17 cellular contexts compared by ENCODE assay signal in the genomic region with DNA sequence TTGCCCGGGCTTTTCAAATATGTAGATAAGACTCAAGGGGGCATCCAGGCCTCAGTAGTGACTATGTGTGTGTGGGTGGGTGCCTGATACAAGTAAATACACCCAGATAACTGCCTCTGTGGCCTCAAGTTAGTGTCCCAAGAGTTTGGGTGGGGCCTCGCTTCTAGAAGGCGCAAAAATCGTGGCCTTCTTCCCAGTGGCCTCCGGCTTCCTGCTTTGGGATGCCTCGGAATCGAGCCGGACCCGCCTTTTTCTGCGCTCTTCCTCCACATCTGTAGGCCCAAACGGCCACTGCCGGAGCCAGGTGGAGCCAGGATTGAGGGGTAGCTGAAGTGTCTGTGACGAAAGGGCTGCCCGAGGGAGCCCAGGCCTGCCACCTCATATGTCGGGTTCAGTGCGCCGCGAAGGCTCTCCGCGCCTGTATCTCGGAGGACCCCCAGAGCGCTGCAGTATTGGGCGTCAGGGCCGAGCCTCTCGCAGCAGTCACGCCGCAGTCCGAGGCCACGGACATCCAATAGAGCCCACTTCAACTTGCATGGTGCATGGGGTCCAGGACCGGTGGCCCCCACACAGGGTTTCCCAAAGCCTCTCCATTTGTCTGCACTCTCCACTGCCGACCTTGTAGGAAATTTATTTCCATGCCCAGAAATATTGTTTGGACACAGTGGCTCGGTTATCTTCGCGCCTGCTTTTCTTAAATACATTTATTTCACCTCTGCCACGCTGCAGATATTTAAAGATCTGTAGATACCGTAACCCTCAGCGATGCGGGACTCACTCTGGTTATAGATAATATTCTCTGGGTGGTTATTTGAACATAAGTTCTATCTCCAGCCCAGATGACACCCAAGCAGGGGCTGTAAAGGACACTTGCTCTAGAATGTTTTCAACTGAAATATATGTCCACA. TPM values are rescaled to one million over a fixed set of nuclear protein-coding genes. Genes with fewer than 3 reads are reported as not detected.
DNase-seq lines count a peak whose midpoint lies in the region; ATAC-seq, FAIRE-seq and TF ChIP-seq lines count a peak whose summit lies in the region.
"Had no signal": no experiment of that assay in that cellular context is flagged by ENCODE, and none has a peak within 500 bp of the region (broad histone marks: within the 10 kb centered on the region; RNA-seq: fewer than 3 reads in every experiment).

No MANE protein-coding gene starts in this region.

- H3K27me3 ChIP-seq in left ventricle myocardium inferior (ENCODE audit: low read depth) (peaks cover 8% of the 10 kb centered on the region), heart left ventricle (peaks cover 0 to 36% (median 0%) of the 10 kb centered on the region in 9 donors), H1 (replicated peaks in 1 of 4; ENCODE audit: control insufficient read depth in 3 of 4, extremely low read depth in 1 of 4, insufficient read depth in 3 of 4, low read length in 3 of 4) (peaks cover 70 to 98% (median 89%) of the 10 kb centered on the region in 4 experiments), MM.1S (replicated peaks; ENCODE audit: insufficient read depth, low read length) (no peaks in the 10 kb centered on the region)

- H3K56ac ChIP-seq in H1 (replicated peaks; ENCODE audit: insufficient read length, low read depth, low read length), result no peak overlapping the region

- peaks cover 35 to 79% (median 60%) of the 10 kb centered on the region in 5 donors for H3K27me3 Mint-ChIP-seq in naive thymus-derived CD8-positive, alpha-beta T cell
- peaks cover 72 to 85% of the 10 kb centered on the region in 2 donors for H3K27me3 Mint-ChIP-seq in effector memory CD8-positive, alpha-beta T cell

- H3K14ac ChIP-seq in H1 (ENCODE audit: insufficient read length), result no peak overlapping the region

- no peaks in the 10 kb centered on the region for H3K79me1 ChIP-seq in H1 (ENCODE audit: low read depth, low read length)

- no peaks in the 10 kb centered on the region for H3K9me2 ChIP-seq in MM.1S (replicated peaks; ENCODE audit: insufficient read depth, low read length)

- no peak overlapping the region for H4K5ac ChIP-seq in H1 (ENCODE audit: insufficient read length, low read depth, low read length)

- no peaks in the 10 kb centered on the region for H3K79me2 ChIP-seq in H1 (ENCODE audit: control insufficient read depth in 1 of 2, insufficient read depth in 2 of 2, low read length in 2 of 2)
- no peaks in the 10 kb centered on the region for H3K79me2 ChIP-seq in MM.1S (ENCODE audit: low read length)

- H4K20me1 ChIP-seq in H1 (replicated peaks in 1 of 2; ENCODE audit: control insufficient read depth in 1 of 2, insufficient read depth in 2 of 2, low read length in 2 of 2) (peaks cover 21% of the 10 kb centered on the region in 2 experiments), MM.1S (ENCODE audit: insufficient read depth, low read length) (no peaks in the 10 kb centered on the region)

- no peak for FAIRE-seq in H1 (lab: Jason Lieb, UNC)
- FAIRE-seq: D721Med had no signal

- H3K23ac ChIP-seq in H1 (ENCODE audit: insufficient read length), result no peak overlapping the region

- no peak for TF ChIP-seq RAD21 in H1 (IDR thresholded peaks at IDR 0.05 in 1 of 2, conservative IDR thresholded peaks at IDR 0.05 in 1 of 2; ENCODE audit: low read depth in 2 of 2, low read length in 2 of 2)

- peak overlapping the region in 1 of 2 experiments; percentile 92; a peak in 2 of 4 replicates for H3K4me2 ChIP-seq in H1 (ENCODE audit: insufficient read depth in 1 of 2, low read depth in 2 of 2, low read length in 2 of 2)
- no peak overlapping the region for H3K4me2 ChIP-seq in MM.1S (ENCODE audit: low read depth, low read length)

- TF ChIP-seq CTCF in left ventricle myocardium inferior (IDR thresholded peaks at IDR 0.05; ENCODE audit: borderline replicate concordance) (no peak), heart left ventricle (IDR thresholded peaks at IDR 0.05) (no peak), H1 (IDR thresholded peaks at IDR 0.05; ENCODE audit: control extremely low read depth in 1 of 3, insufficient read depth in 1 of 3, low read depth in 1 of 3, low read length in 3 of 3) (no peak), MM.1S (IDR thresholded peaks at IDR 0.05; ENCODE audit: low read length) (no peak)

- peaks cover 27% of the 10 kb centered on the region for H3K23me2 ChIP-seq in H1 (ENCODE audit: low read depth, low read length)

- H2AK5ac ChIP-seq in H1 (ENCODE audit: low read depth, low read length), result no peak overlapping the region

- H3K27ac ChIP-seq in left ventricle myocardium inferior (replicated peaks) (peak overlapping the region; percentile 98), heart left ventricle (peak overlapping the region in 2 of 12 donors; percentile 99 to 100), H1 (ENCODE audit: low read depth, low read length) (no peak overlapping the region), MM.1S (ENCODE audit: low read length) (no peak overlapping the region)

- no peak overlapping the region for H3K27ac Mint-ChIP-seq in naive thymus-derived CD8-positive, alpha-beta T cell
- H3K27ac Mint-ChIP-seq in effector memory CD8-positive, alpha-beta T cell, result no peak overlapping the region

- peaks cover 22% of the 10 kb centered on the region for H3F3A ChIP-seq in MM.1S (ENCODE audit: insufficient read depth, low read length)

- H3K4ac ChIP-seq in H1 (replicated peaks; ENCODE audit: insufficient read length, low read depth, low read length), result no peak overlapping the region

- no peak overlapping the region for H4K91ac ChIP-seq in H1 (replicated peaks; ENCODE audit: insufficient read length, low read length)

- CTCF ChIA-PET in H1 (lab: Charles Lee; ENCODE audit: partially characterized antibody), result interaction anchor here (1.7 kb wide), 1 partner anchor 11 kb away, joined by 5 read pairs; no protein-coding TSS in a partner anchor

- H4K8ac ChIP-seq in H1 (ENCODE audit: extremely low read depth, insufficient read depth, low read length), result no peak overlapping the region

- H3K36me3 ChIP-seq in left ventricle myocardium inferior (no peaks in the 10 kb centered on the region), heart left ventricle (no peaks in the 10 kb centered on the region), H1 (ENCODE audit: control insufficient read depth in 2 of 4, insufficient read depth in 4 of 4, low read length in 3 of 4) (peaks cover 0 to 10% (median 0%) of the 10 kb centered on the region in 4 experiments; a peak in 1 of 8 replicates), MM.1S (replicated peaks; ENCODE audit: insufficient read depth, low read length) (no peaks in the 10 kb centered on the region)

- intact Hi-C loops in left ventricle myocardium inferior (cut with micrococcal nuclease), result loop anchor here (10.0 kb wide), 1 partner anchor 508 kb away; no protein-coding TSS in a partner anchor
- intact Hi-C loops in heart left ventricle (cut with DNase I), result loop anchor here in 8 of 10 donors (5.0 to 10.0 kb wide), 14 partner anchors 138 to 1598 kb away; no protein-coding TSS in a partner anchor

- no peak overlapping the region for H2BK15ac ChIP-seq in H1 (ENCODE audit: low read length)

- POLR2A ChIA-PET in H1 (lab: Charles Lee; ENCODE audit: partially characterized antibody), result interaction anchor here (0.9 to 1.7 kb wide), 2 partner anchors 10 to 11 kb away, joined by 3 to 5 read pairs; no protein-coding TSS in a partner anchor
- POLR2A ChIA-PET in naive thymus-derived CD8-positive, alpha-beta T cell (lab: Charles Lee), result no interaction called here

- 74 to 89% (median 80%) methylated on average over 38 of the region's 38 CpGs for WGBS in heart left ventricle, 4 donors
- WGBS in H1 (ENCODE audit: extremely low coverage in 1 of 2, insufficient coverage in 1 of 2, insufficient read length in 1 of 2, insufficient replicate concordance in 2 of 2, low coverage in 1 of 2, low lambda C conversion rate in 2 of 2, missing lambda C conversion rate in 1 of 2), 2 experiments, result 17% methylated on average over 38 of the region's 38 CpGs; no CpG with 5 or more reads in 1 of the 2 experiments

- peaks cover 66% of the 10 kb centered on the region for H3K4me1 ChIP-seq in left ventricle myocardium inferior
- peaks cover 0 to 50% (median 29%) of the 10 kb centered on the region in 12 donors for H3K4me1 ChIP-seq in heart left ventricle
- H3K4me1 ChIP-seq in H1 (replicated peaks in 1 of 4; ENCODE audit: control insufficient read depth in 3 of 4, insufficient read depth in 4 of 4, low read length in 3 of 4), result peaks cover 8 to 25% (median 20%) of the 10 kb centered on the region in 4 experiments
- no peaks in the 10 kb centered on the region for H3K4me1 ChIP-seq in MM.1S (ENCODE audit: low read length)

- peaks cover 1 to 7% (median 4%) of the 10 kb centered on the region in 3 donors for H3K36me3 Mint-ChIP-seq in naive thymus-derived CD8-positive, alpha-beta T cell
- peaks cover 2% of the 10 kb centered on the region for H3K36me3 Mint-ChIP-seq in effector memory CD8-positive, alpha-beta T cell (ENCODE audit: insufficient read depth)

- H3K9ac ChIP-seq in H1 (replicated peaks in 1 of 4; ENCODE audit: extremely low read depth in 1 of 4, low read depth in 3 of 4, low read length in 3 of 4) (no peak overlapping the region), MM.1S (ENCODE audit: low read length) (no peak overlapping the region)

- no peak overlapping the region for H2BK20ac ChIP-seq in H1 (ENCODE audit: low read length)

- H3K9me3 Mint-ChIP-seq in naive thymus-derived CD8-positive, alpha-beta T cell, result peaks cover 0 to 13% (median 0%) of the 10 kb centered on the region in 9 donors
- H3K9me3 Mint-ChIP-seq in effector memory CD8-positive, alpha-beta T cell, result no peaks in the 10 kb centered on the region

- no peak overlapping the region for H3K18ac ChIP-seq in H1 (ENCODE audit: extremely low read depth, low read length)

- no peak for ATAC-seq in heart left ventricle
- ATAC-seq in naive thymus-derived CD8-positive, alpha-beta T cell, result no peak
- ATAC-seq in effector memory CD8-positive, alpha-beta T cell (replicated peaks), result no peak
- ATAC-seq: Right ventricle myocardium inferior had no signal

- no peak for TF ChIP-seq POLR2A in heart left ventricle (IDR thresholded peaks at IDR 0.05)
- no peak for TF ChIP-seq POLR2A in H1 (IDR thresholded peaks at IDR 0.05; ENCODE audit: control extremely low read depth in 1 of 2, low read depth in 2 of 2, low read length in 2 of 2)

- H2BK120ac ChIP-seq in H1 (replicated peaks; ENCODE audit: low read depth, low read length), result no peak overlapping the region

- H2AFZ ChIP-seq in H1 (ENCODE audit: low read length), result no peak overlapping the region
- no peak overlapping the region for H2AFZ ChIP-seq in MM.1S (ENCODE audit: low read length)

- peaks cover 12 to 46% (median 36%) of the 10 kb centered on the region in 4 donors for H3K4me1 Mint-ChIP-seq in naive thymus-derived CD8-positive, alpha-beta T cell
- H3K4me1 Mint-ChIP-seq in effector memory CD8-positive, alpha-beta T cell (ENCODE audit: low read depth in 2 of 2), result peaks cover 9 to 18% of the 10 kb centered on the region in 2 donors

- TF ChIP-seq EP300 in H1 (IDR thresholded peaks at IDR 0.05; ENCODE audit: borderline replicate concordance in 1 of 2, low read depth in 2 of 2, low read length in 2 of 2), result no peak

- DNase-seq in left ventricle myocardium inferior (no peak), heart left ventricle (no peak), H1 (ENCODE audit: low read depth in 1 of 2, low spot score in 2 of 2) (peak in 1 of 2 experiments; percentile 48), hypothalamus (lab: John Stamatoyannopoulos, UW) (no peak), MM.1S (no peak), DMS53 treated with DMSO at 0.1 percent for 48 hours (lab: John Stamatoyannopoulos, UW; ENCODE audit: unreplicated experiment) (no peak)
- DNase-seq in naive thymus-derived CD8-positive, alpha-beta T cell, result no peak
- DNase-seq in effector memory CD8-positive, alpha-beta T cell, result no peak
- DNase-seq: activated naive CD4-positive, alpha-beta T cell treated with Interleukin-2 at 50 U/mL for 16 hours; cerebellar nuclear complex; NCI-H146; NCI-H774 had no signal

- no peaks in the 10 kb centered on the region for H3K9me3 ChIP-seq in left ventricle myocardium inferior (replicated peaks)
- H3K9me3 ChIP-seq in heart left ventricle, result no peaks in the 10 kb centered on the region
- no peaks in the 10 kb centered on the region; a peak in 1 of 4 replicates for H3K9me3 ChIP-seq in H1 (ENCODE audit: insufficient read depth in 2 of 2, low read depth in 1 of 2, low read length in 1 of 2)
- no peaks in the 10 kb centered on the region for H3K9me3 ChIP-seq in MM.1S (replicated peaks; ENCODE audit: insufficient read depth, low read length)

- H2BK5ac ChIP-seq in H1 (ENCODE audit: low read depth, low read length), result no peak overlapping the region

- 0 out of 2 replicates have a peak overlapping the region, but pooled peaks have one; percentile 50 for H2BK12ac ChIP-seq in H1 (ENCODE audit: low read depth, low read length)

- H3K4me3 ChIP-seq in left ventricle myocardium inferior (no peak overlapping the region), heart left ventricle (no peak overlapping the region), H1 (ENCODE audit: extremely low read depth in 1 of 4, insufficient read depth in 2 of 4, low read depth in 3 of 4, low read length in 4 of 4) (peak overlapping the region in 1 of 4 experiments; percentile 82; a peak in 1 of 8 replicates), MM.1S (ENCODE audit: low read length) (no peak overlapping the region)

- peak overlapping the region in 6 of 10 donors; percentile 12 to 82 (median 66) for H3K4me3 Mint-ChIP-seq in naive thymus-derived CD8-positive, alpha-beta T cell
- peak overlapping the region in 1 of 2 donors; percentile 74 for H3K4me3 Mint-ChIP-seq in effector memory CD8-positive, alpha-beta T cell

RNA-seq across cellular contexts. Expression of a gene that starts 4.8 kb away (rescaled TPM):
- 5.9 TPM for total RNA-seq in left ventricle myocardium inferior
- 1 to 10 TPM; 3.4 to 8.6 (median 7.4) TPM for total RNA-seq in heart left ventricle
- polyA plus RNA-seq in heart left ventricle, result 1 to 10 TPM; 4.4 to 6.3 TPM
- 0.13 and 0.27 TPM in 2 replicates for total RNA-seq in H1 (2021; fragmentation: NEBNext Ultra II Directional; extraction: Animal tissue kit (Norgen Biotek cat#: 25700))
- polyA plus RNA-seq in H1 (2011; rRNA removed), result 0.03 and 0.09 TPM in 2 replicates
- 0.05 TPM for polyA plus RNA-seq in H1 (2011; cell fraction: cytosol; rRNA removed)
- 0.13 TPM for polyA plus RNA-seq in H1 (2011; cell fraction: nucleus; rRNA removed)
- polyA plus RNA-seq in H1 (2012, experiment 1 of 2), result 0.07 to 0.11 TPM (median 0.08 TPM) in 4 replicates
- 0.14 TPM for polyA plus RNA-seq in H1 (2012, experiment 2 of 2)
- polyA plus RNA-seq in H1 (2013, experiment 1 of 2), result 0.20 TPM
- 0.13 TPM for polyA plus RNA-seq in H1 (2013, experiment 2 of 2)
- not detected in 2 replicates for polyA minus RNA-seq in H1 (2011; rRNA and poly(A)+ RNA removed)
- not detected for polyA minus RNA-seq in H1 (2011; cell fraction: cytosol; rRNA and poly(A)+ RNA removed)
- 0.20 TPM for polyA minus RNA-seq in H1 (2011; cell fraction: nucleus; rRNA and poly(A)+ RNA removed)
- total RNA-seq in naive thymus-derived CD8-positive, alpha-beta T cell, result under 1 TPM; 0.11 to 0.13 TPM
- polyA plus RNA-seq in naive thymus-derived CD8-positive, alpha-beta T cell, result not detected
- polyA plus RNA-seq: IgD-negative memory B cell had no signal

RNA-seq across cellular contexts. Expression of a gene that starts 25.0 kb away (rescaled TPM):
- total RNA-seq in left ventricle myocardium inferior, result 18.7 TPM
- total RNA-seq in heart left ventricle, result 10 to 100 TPM in 8 of 9 donors, 1 to 10 TPM in 1; 7.7 to 34.4 (median 14.9) TPM
- 10 to 100 TPM in 1 of 2 donors, 1 to 10 TPM in 1; 2.4 to 14.9 TPM for polyA plus RNA-seq in heart left ventricle
- 0.86 and 2.4 TPM in 2 replicates for total RNA-seq in H1 (2021; fragmentation: NEBNext Ultra II Directional; extraction: Animal tissue kit (Norgen Biotek cat#: 25700))
- polyA plus RNA-seq in H1 (2011; rRNA removed), result 0.52 and 2.8 TPM in 2 replicates
- 1.9 TPM for polyA plus RNA-seq in H1 (2011; cell fraction: cytosol; rRNA removed)
- polyA plus RNA-seq in H1 (2011; cell fraction: nucleus; rRNA removed), result 2.3 TPM
- 1.3 to 4.1 TPM (median 3.0 TPM) in 4 replicates for polyA plus RNA-seq in H1 (2012, experiment 1 of 2)
- 0.24 TPM for polyA plus RNA-seq in H1 (2012, experiment 2 of 2)
- polyA plus RNA-seq in H1 (2013, experiment 1 of 2), result 0.24 TPM
- 0.39 TPM for polyA plus RNA-seq in H1 (2013, experiment 2 of 2)
- polyA minus RNA-seq in H1 (2011; rRNA and poly(A)+ RNA removed), result 0.63 and 4.4 TPM in 2 replicates
- 1.1 TPM for polyA minus RNA-seq in H1 (2011; cell fraction: cytosol; rRNA and poly(A)+ RNA removed)
- polyA minus RNA-seq in H1 (2011; cell fraction: nucleus; rRNA and poly(A)+ RNA removed), result 5.4 TPM
- not detected for total RNA-seq in naive thymus-derived CD8-positive, alpha-beta T cell
- not detected for polyA plus RNA-seq in naive thymus-derived CD8-positive, alpha-beta T cell
- total RNA-seq: A673, myocyte had no signal
- polyA plus RNA-seq: IgD-negative memory B cell had no signal
